ENCODE assay signal across 12 cellular contexts in the genomic region with DNA sequence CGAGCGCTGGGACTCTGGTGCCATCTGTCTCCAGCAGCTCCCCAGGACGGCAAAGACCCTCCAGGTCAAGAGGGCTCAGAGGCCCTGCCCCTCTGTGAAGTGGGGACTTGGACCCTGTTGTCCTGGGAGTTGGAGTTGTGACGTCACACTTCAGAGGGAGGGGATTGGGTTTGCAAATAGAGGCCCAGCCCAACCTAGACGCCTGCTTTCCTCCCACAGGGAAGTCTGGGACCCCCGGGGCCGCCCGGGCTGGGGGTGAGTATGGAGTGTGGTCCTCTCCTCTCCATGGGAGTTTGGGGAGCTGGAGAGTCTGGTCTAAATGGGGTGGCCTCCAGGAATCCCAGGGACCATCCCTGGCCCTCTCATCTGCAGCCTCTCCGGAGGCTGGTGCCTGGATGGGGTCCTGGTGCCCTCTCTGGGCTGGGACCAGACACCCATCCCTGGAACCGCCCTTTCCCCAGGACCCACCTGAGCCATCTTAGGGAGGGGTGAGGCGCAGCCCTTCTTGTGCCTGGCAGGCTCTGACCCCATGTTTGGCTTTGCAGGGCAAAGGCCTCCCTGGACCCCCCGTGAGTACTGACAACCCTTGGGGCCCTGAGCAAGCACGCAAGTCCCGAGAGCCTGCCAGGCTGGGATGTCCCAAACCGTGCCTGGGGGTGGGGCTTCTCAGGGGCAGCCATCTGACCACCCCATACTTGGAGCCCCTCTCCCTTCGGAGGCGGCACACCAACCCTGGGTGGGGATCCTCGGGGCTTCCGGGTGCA. TPM values are rescaled to one million over a fixed set of nuclear protein-coding genes. Genes with fewer than 3 reads are reported as not detected.
DNase-seq lines count a peak whose midpoint lies in the region; TF ChIP-seq lines count a peak whose summit lies in the region.
"Had no signal": no experiment of that assay in that cellular context is flagged by ENCODE, and none has a peak within 500 bp of the region (broad histone marks: within the 10 kb centered on the region; RNA-seq: fewer than 3 reads in every experiment).

No MANE protein-coding gene starts in this region.

- CTCF ChIA-PET in RWPE1 (lab: Yijun Ruan, JAX) = no interaction called here
- CTCF ChIA-PET in GM10248 (lab: Yijun Ruan, JAX) = interaction anchor here (0.6 to 2.4 kb wide), 2 partner anchors 12 to 13 kb away, joined by 3 to 16 read pairs; no protein-coding TSS in a partner anchor

- H2AFZ ChIP-seq in neuronal stem cell (ENCODE audit: low read length) (no peak overlapping the region), Karpas-422 (ENCODE audit: low read length) (no peak overlapping the region)

- H3K23ac ChIP-seq in neuronal stem cell (ENCODE audit: low read depth, low read length, poor library complexity) = no peak overlapping the region

- H3K14ac ChIP-seq in neuronal stem cell (ENCODE audit: low read length) = no peak overlapping the region

- H3K9me3 ChIP-seq in neuronal stem cell (replicated peaks in 1 of 2; ENCODE audit: control insufficient read depth in 2 of 2, insufficient read depth in 1 of 2, low read depth in 1 of 2, low read length in 2 of 2) = no peaks in the 10 kb centered on the region
- no peaks in the 10 kb centered on the region for H3K9me3 ChIP-seq in Karpas-422 (ENCODE audit: low read length)
- H3K9me3 ChIP-seq: HAP-1 had no signal

- no peak overlapping the region for H4K91ac ChIP-seq in neuronal stem cell (ENCODE audit: low read depth, low read length, poor library complexity)

- peaks cover 5% of the 10 kb centered on the region; the same call in 1 of the 2 replicates for H4K20me1 ChIP-seq in Karpas-422 (ENCODE audit: insufficient read depth, low read depth, low read length)

- H3K27me3 ChIP-seq in neuronal stem cell (ENCODE audit: control insufficient read depth in 3 of 3, insufficient read depth in 3 of 3, low read depth in 1 of 3, low read length in 3 of 3) = peaks cover 0 to 46% (median 10%) of the 10 kb centered on the region in 3 experiments
- H3K27me3 ChIP-seq in Karpas-422 (ENCODE audit: low read length) = no peaks in the 10 kb centered on the region

- no peak overlapping the region for H3K18ac ChIP-seq in neuronal stem cell (ENCODE audit: low read length)

- no peak overlapping the region for H2BK120ac ChIP-seq in neuronal stem cell (ENCODE audit: low read depth, low read length)

- no peak overlapping the region for H3K9ac ChIP-seq in neuronal stem cell (ENCODE audit: low read depth, low read length, poor library complexity)
- no peak overlapping the region for H3K9ac ChIP-seq in Karpas-422 (ENCODE audit: low read length)

- no peaks in the 10 kb centered on the region for H3K79me2 ChIP-seq in Karpas-422 (ENCODE audit: low read length)

- peak; percentile 7 for DNase-seq in GM03348 (ENCODE audit: low spot score)
- DNase-seq in RWPE1 (ENCODE audit: low spot score) = no peak
- DNase-seq in neuronal stem cell (ENCODE audit: low spot score) = no peak
- no peak for DNase-seq in Karpas-422
- DNase-seq in GM10248 (ENCODE audit: extremely low spot score) = no peak
- no peak for DNase-seq in GM19238 (ENCODE audit: insufficient read length, low spot score)
- DNase-seq: CD4-positive, CD25-positive, alpha-beta regulatory T cell; GF-D8; GOT3; HFFc6 had no signal

- H3K4me1 ChIP-seq in neuronal stem cell (ENCODE audit: control insufficient read depth in 2 of 2, insufficient read depth in 1 of 2, low read depth in 1 of 2, low read length in 2 of 2) = peaks cover 32 to 38% of the 10 kb centered on the region in 2 donors
- H3K4me1 ChIP-seq in Karpas-422 (ENCODE audit: low read length) = peaks cover 34% of the 10 kb centered on the region

- whole genome bisulfite sequencing in neuronal stem cell (ENCODE audit: extremely low coverage in 2 of 2, insufficient read length in 2 of 2, insufficient replicate concordance in 1 of 2), 2 donors = no CpG with 5 or more reads among the region's 19 CpGs

- H3K9me2 ChIP-seq in Karpas-422 (replicated peaks; ENCODE audit: insufficient read depth, low read length) = no peaks in the 10 kb centered on the region

- H3K79me1 ChIP-seq in neuronal stem cell (ENCODE audit: low read depth, low read length) = peaks cover 2% of the 10 kb centered on the region

- no peak for TF ChIP-seq CTCF in RWPE1 (conservative IDR thresholded peaks at IDR 0.05; ENCODE audit: low read depth)
- TF ChIP-seq CTCF in GM10248 (IDR thresholded peaks at IDR 0.05; ENCODE audit: control extremely low read depth, extremely low read depth, low read depth, missing control alignments) = no peak

- H2BK12ac ChIP-seq in neuronal stem cell (ENCODE audit: low read length) = peak overlapping the region; percentile 90

- H3K4me3 ChIP-seq in neuronal stem cell (ENCODE audit: low read length in 2 of 2) (no peak overlapping the region), Karpas-422 (ENCODE audit: low read length) (no peak overlapping the region)
- H3K4me3 ChIP-seq: GM12878, HAP-1 had no signal

- POLR2A ChIA-PET in RWPE1 (lab: Yijun Ruan, JAX; ENCODE audit: low non-redundant PET) (interaction anchor here (0.5 kb wide), 1 partner anchor 16 kb away, joined by 3 read pairs; no protein-coding TSS in a partner anchor), GM10248 (lab: Yijun Ruan, JAX) (no interaction called here)

- peak overlapping the region; percentile 23 for H3K4ac ChIP-seq in neuronal stem cell (ENCODE audit: low read length)

- peak overlapping the region; percentile 60 for H2BK5ac ChIP-seq in neuronal stem cell (ENCODE audit: low read length)

- H3K27ac ChIP-seq in RWPE1 (peak overlapping the region; percentile 69; the same call in 1 of the 2 replicates), neuronal stem cell (replicated peaks; ENCODE audit: low read length) (no peak overlapping the region), Karpas-422 (ENCODE audit: low read length) (no peak overlapping the region)

- peak overlapping the region; percentile 33 for H2BK15ac ChIP-seq in neuronal stem cell (ENCODE audit: low read length)

- H2AK5ac ChIP-seq in neuronal stem cell (ENCODE audit: low read depth, low read length) = peak overlapping the region; percentile 61

- H3K36me3 ChIP-seq in neuronal stem cell (replicated peaks in 1 of 2; ENCODE audit: control insufficient read depth in 2 of 2, insufficient read depth in 2 of 2, low read length in 2 of 2) (no peaks in the 10 kb centered on the region), Karpas-422 (ENCODE audit: insufficient read depth, low read length) (no peaks in the 10 kb centered on the region)
- H3K36me3 ChIP-seq: HAP-1 had no signal

- H3K4me2 ChIP-seq in neuronal stem cell (ENCODE audit: insufficient read depth, low read length, poor library complexity, severe bottlenecking) (no peak overlapping the region), Karpas-422 (ENCODE audit: low read depth, low read length, poor library complexity, severe bottlenecking) (no peak overlapping the region)

- H4K8ac ChIP-seq in neuronal stem cell (ENCODE audit: low read depth, low read length) = peak overlapping the region; percentile 4

RNA-seq across cellular contexts. Expression of a gene that starts 4.3 kb away (rescaled TPM):
- polyA plus RNA-seq in neuronal stem cell (2013, experiment 1 of 2) = 77.2 TPM
- 77.0 TPM for polyA plus RNA-seq in neuronal stem cell (2013, experiment 2 of 2)
- 41.2 and 87.5 TPM in 2 replicates for total RNA-seq in Karpas-422 (2014; rRNA removed; shearing (Covaris generic); ENCODE audit: low replicate concordance)
- total RNA-seq: CD4-positive, CD25-positive, alpha-beta regulatory T cell had no signal
- polyA plus RNA-seq: CD4-positive, CD25-positive, alpha-beta regulatory T cell had no signal

RNA-seq across cellular contexts. Expression of a gene that starts 16.5 kb away (rescaled TPM):
- polyA plus RNA-seq in neuronal stem cell (2013, experiment 1 of 2) = 15.0 TPM
- polyA plus RNA-seq in neuronal stem cell (2013, experiment 2 of 2) = 14.7 TPM
- 23.8 and 99.0 TPM in 2 replicates for total RNA-seq in Karpas-422 (2014; rRNA removed; shearing (Covaris generic); ENCODE audit: low replicate concordance)

RNA-seq across cellular contexts. Expression of a gene that starts 24.9 kb away (rescaled TPM):
- polyA plus RNA-seq in neuronal stem cell (2013, experiment 1 of 2) = 15.5 TPM
- 15.6 TPM for polyA plus RNA-seq in neuronal stem cell (2013, experiment 2 of 2)
- total RNA-seq in Karpas-422 (2014; rRNA removed; shearing (Covaris generic); ENCODE audit: low replicate concordance) = 17.9 and 31.9 TPM in 2 replicates

RNA-seq across cellular contexts. Expression of a gene that starts 40.5 kb away (rescaled TPM):
- 14.5 TPM for polyA plus RNA-seq in neuronal stem cell (2013, experiment 1 of 2)
- 15.3 TPM for polyA plus RNA-seq in neuronal stem cell (2013, experiment 2 of 2)
- 11.3 and 11.5 TPM in 2 replicates for total RNA-seq in Karpas-422 (2014; rRNA removed; shearing (Covaris generic); ENCODE audit: low replicate concordance)
